Comparison of ENCODE assay signal across 28 cellular contexts in the genomic region with DNA sequence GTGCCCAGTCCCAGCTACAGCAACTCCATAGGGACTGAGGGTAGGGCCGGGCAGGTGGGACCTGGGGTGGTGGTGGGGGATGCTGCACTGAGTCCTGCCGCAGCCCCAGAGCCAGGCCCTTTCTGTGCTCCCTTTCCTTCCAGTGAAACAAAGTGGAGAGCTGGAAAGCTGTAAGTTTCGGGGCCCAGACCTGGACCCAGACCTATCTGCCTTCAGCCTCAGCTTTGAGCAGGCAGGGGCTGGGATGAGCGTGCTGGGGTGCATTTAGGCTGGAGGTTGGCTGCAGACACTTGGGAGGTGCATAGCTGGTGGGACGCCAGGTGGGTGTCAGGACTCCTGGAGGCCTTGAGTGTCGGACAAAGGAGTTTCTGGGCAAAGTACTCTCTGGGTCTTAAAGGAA.
"Had no signal": no experiment of that assay in that cellular context is flagged by ENCODE, and none has a peak within 500 bp of the region (broad histone marks: within the 10 kb centered on the region; RNA-seq: fewer than 3 reads in every experiment).

No MANE protein-coding gene starts in this region.

- H3K4me3 Mint-ChIP-seq: activated CD4-positive, alpha-beta memory T cell treated with anti-CD3 and anti-CD28 coated beads for 36 hours; activated CD4-positive, alpha-beta T cell treated with anti-CD3 and anti-CD28 coated beads, Interleukin-2, amount 10 ng/mL, durations not matched to agents 24 days and 14 days; activated CD8-positive, alpha-beta memory T cell treated with anti-CD3 and anti-CD28 coated beads, Interleukin-2, amount 10 ng/mL, durations not matched to agents 7 days and 5 days; activated CD8-positive, alpha-beta T cell treated with anti-CD3 and anti-CD28 coated beads, Interleukin-2, amount 10 ng/mL, durations not matched to agents 7 days and 5 days; activated naive CD4-positive, alpha-beta T cell treated with anti-CD3 and anti-CD28 coated beads, Interleukin-2, amount 10 ng/mL, durations not matched to agents 7 days and 5 days; activated naive CD8-positive, alpha-beta T cell treated with anti-CD3 and anti-CD28 coated beads, Interleukin-2, amount 10 ng/mL, durations not matched to agents 7 days and 5 days; activated T-helper 1 cell treated with anti-CD3 and anti-CD28 coated beads, Interleukin-12 subunit alpha, Interleukin-12 subunit beta, Interleukin-2, Interleukin-4 antibody, amounts not matched to agents 30 ng/mL and 10 ng/mL and 1 ng/mL, durations not matched to agents 14 hours and 24 hours and 36 hours; central memory CD8-positive, alpha-beta T cell; dendritic cell treated with granulocyte-macrophage colony-stimulating factor and Interleukin-4, amounts not matched to agents 40 ng/mL and 50 ng/mL, for 4 days; endodermal cell; T-helper 17 cell; T-helper 2 cell treated with Interferon-gamma antibody and Interleukin-4, amounts not matched to agents 5 μg/mL and 100 μg/mL, for 36 hours had no signal

- H3K27ac Mint-ChIP-seq: activated CD4-positive, alpha-beta T cell treated with anti-CD3 and anti-CD28 coated beads for 36 hours; activated CD8-positive, alpha-beta memory T cell treated with anti-CD3 and anti-CD28 coated beads, Interleukin-2, amount 10 ng/mL, durations not matched to agents 7 days and 5 days; activated naive CD8-positive, alpha-beta T cell treated with anti-CD3 and anti-CD28 coated beads, Interleukin-2, amount 10 ng/mL, durations not matched to agents 7 days and 5 days; dendritic cell treated with granulocyte-macrophage colony-stimulating factor and Interleukin-4, amounts not matched to agents 40 ng/mL and 50 ng/mL, for 4 days; endodermal cell; T-helper 17 cell had no signal

- H3K4me3 ChIP-seq: ascending aorta, breast epithelium, cardiac muscle cell, coronary artery, dorsolateral prefrontal cortex had no signal

- H3K36me3 ChIP-seq: ascending aorta, breast epithelium, cardiac muscle cell had no signal

- H3K4me1 Mint-ChIP-seq: activated CD4-positive, alpha-beta T cell treated with anti-CD3 and anti-CD28 coated beads for 36 hours; activated CD8-positive, alpha-beta memory T cell treated with anti-CD3 and anti-CD28 coated beads, Interleukin-2, amount 10 ng/mL, durations not matched to agents 7 days and 5 days; activated naive CD4-positive, alpha-beta T cell treated with anti-CD3 and anti-CD28 coated beads, Interleukin-2, amount 10 ng/mL, durations not matched to agents 7 days and 5 days; activated naive CD8-positive, alpha-beta T cell treated with anti-CD3 and anti-CD28 coated beads, Interleukin-2, amount 10 ng/mL, durations not matched to agents 7 days and 5 days; central memory CD8-positive, alpha-beta T cell; T-helper 17 cell had no signal

- H3K4me1 ChIP-seq: ascending aorta, breast epithelium had no signal

- H3K9me3 ChIP-seq: ascending aorta had no signal

- H3K9me3 Mint-ChIP-seq: activated T-helper 1 cell treated with anti-CD3 and anti-CD28 coated beads, Interleukin-12 subunit alpha, Interleukin-12 subunit beta, Interleukin-2, Interleukin-4 antibody, amounts not matched to agents 30 ng/mL and 10 ng/mL and 1 ng/mL, durations not matched to agents 14 hours and 24 hours and 36 hours had no signal

- H3K36me3 Mint-ChIP-seq: activated CD4-positive, alpha-beta memory T cell treated with anti-CD3 and anti-CD28 coated beads for 36 hours; activated CD8-positive, alpha-beta memory T cell treated with anti-CD3 and anti-CD28 coated beads, Interleukin-2, amount 10 ng/mL, durations not matched to agents 7 days and 5 days; activated naive CD4-positive, alpha-beta T cell treated with anti-CD3 and anti-CD28 coated beads, Interleukin-2, amount 10 ng/mL, durations not matched to agents 7 days and 5 days; activated naive CD8-positive, alpha-beta T cell treated with anti-CD3 and anti-CD28 coated beads, Interleukin-2, amount 10 ng/mL, durations not matched to agents 7 days and 5 days; brain had no signal

- H3K27me3 Mint-ChIP-seq: activated CD4-positive, alpha-beta T cell treated with anti-CD3 and anti-CD28 coated beads, Interleukin-2, amount 10 ng/mL, durations not matched to agents 24 days and 14 days; activated naive CD4-positive, alpha-beta T cell treated with anti-CD3 and anti-CD28 coated beads, Interleukin-2, amount 10 ng/mL, durations not matched to agents 7 days and 5 days; dendritic cell treated with granulocyte-macrophage colony-stimulating factor and Interleukin-4, amounts not matched to agents 40 ng/mL and 50 ng/mL, for 4 days had no signal

- DNase-seq: activated CD4-positive, CD25-positive, alpha-beta regulatory T cell; activated CD4-positive, CD25-positive, alpha-beta regulatory T cell treated with anti-CD3 and anti-CD28 coated beads, Interleukin-2, amount 50 U/mL, for 72 hours; activated CD8-positive, alpha-beta memory T cell treated with anti-CD3 and anti-CD28 coated beads, Interleukin-2, amount 50 U/mL, for 4 hours; activated gamma-delta T cell; activated naive CD4-positive, alpha-beta T cell; activated naive CD4-positive, alpha-beta T cell treated with anti-CD3 and anti-CD28 coated beads, Interleukin-2, amount 10 ng/mL, durations not matched to agents 7 days and 5 days; activated naive CD8-positive, alpha-beta T cell treated with anti-CD3 and anti-CD28 coated beads, Interleukin-2, amount 10 ng/mL, durations not matched to agents 7 days and 5 days; activated T-cell treated with anti-CD3 and anti-CD28 coated beads, Interleukin-2, amount 50 U/mL, for 1 hour; effector memory CD4-positive, alpha-beta T cell; endodermal cell; head of caudate nucleus; T-helper 17 cell had no signal

- H3K27me3 ChIP-seq: ascending aorta, cardiac muscle cell had no signal

- ATAC-seq: activated CD8-positive, alpha-beta memory T cell treated with anti-CD3 and anti-CD28 coated beads, Interleukin-2, amount 10 ng/mL, durations not matched to agents 7 days and 5 days; esophagus mucosa; T-helper 17 cell had no signal

- H3K27ac ChIP-seq: ascending aorta, breast epithelium, cardiac muscle cell, coronary artery, dorsolateral prefrontal cortex had no signal
